Comparison of ENCODE assay signal across 10 cellular contexts in genomic region chr6:3911614-3912336, GRCh38.
DNase-seq lines count a peak whose midpoint lies in the region; ATAC-seq, FAIRE-seq and TF ChIP-seq lines count a peak whose summit lies in the region.
"Had no signal": no experiment of that assay in that cellular context is flagged by ENCODE, and none has a peak within 500 bp of the region (broad histone marks: within the 10 kb centered on the region; RNA-seq: fewer than 3 reads in every experiment).

No MANE protein-coding gene starts in this region.

- FAIRE-seq in A549 (lab: Jason Lieb, UNC) (no peak), H1 (lab: Jason Lieb, UNC) (no peak)
- FAIRE-seq: endometrium had no signal

- H4K20me1 ChIP-seq in H1 (replicated peaks in 1 of 2; ENCODE audit: control insufficient read depth in 1 of 2, insufficient read depth in 2 of 2, low read length in 2 of 2): no peaks in the 10 kb centered on the region

- CTCF ChIA-PET in A549 (lab: Yijun Ruan, JAX): interaction anchor here (1.5 to 7.5 kb wide), 4 partner anchors 21 to 162 kb away, joined by 3 to 55 read pairs (median 29); partner anchors contain the start of gene FAM50B
- CTCF ChIA-PET in H1 (lab: Charles Lee; ENCODE audit: partially characterized antibody): interaction anchor here (0.7 to 3.2 kb wide), 9 partner anchors 10 to 168 kb away, joined by 3 to 15 read pairs (median 3); partner anchors contain the start of gene FAM50B
- CTCF ChIA-PET in activated CD4-positive, alpha-beta memory T cell treated with anti-CD3 and anti-CD28 coated beads for 36 hours (lab: Charles Lee): interaction anchor here (0.7 kb wide), 1 partner anchor 10 kb away, joined by 4 read pairs; no protein-coding TSS in a partner anchor
- CTCF ChIA-PET in activated CD8-positive, alpha-beta T cell treated with anti-CD3 and anti-CD28 coated beads for 36 hours (lab: Charles Lee): interaction anchor here (1.8 to 2.0 kb wide), 3 partner anchors 21 to 169 kb away, joined by 4 to 5 read pairs (median 5); partner anchors contain the start of gene FAM50B

- no peak overlapping the region for H3K56ac ChIP-seq in H1 (replicated peaks; ENCODE audit: insufficient read length, low read depth, low read length)

- H3K4ac ChIP-seq in H1 (replicated peaks; ENCODE audit: insufficient read length, low read depth, low read length): no peak overlapping the region

- H3K9me3 Mint-ChIP-seq in activated CD4-positive, alpha-beta memory T cell treated with anti-CD3 and anti-CD28 coated beads for 36 hours: no peaks in the 10 kb centered on the region
- no peaks in the 10 kb centered on the region for H3K9me3 Mint-ChIP-seq in activated CD8-positive, alpha-beta T cell treated with anti-CD3 and anti-CD28 coated beads for 36 hours
- H3K9me3 Mint-ChIP-seq: CD4-positive, alpha-beta memory T cell had no signal

- H2AK5ac ChIP-seq in H1 (ENCODE audit: low read depth, low read length): no peak overlapping the region

- no peak overlapping the region for H3K14ac ChIP-seq in H1 (ENCODE audit: insufficient read length)

- H2BK5ac ChIP-seq in H1 (ENCODE audit: low read depth, low read length): no peak overlapping the region

- POLR2A ChIA-PET in A549 (lab: Yijun Ruan, JAX) (interaction anchor here (0.6 kb wide), 1 partner anchor 49 kb away, joined by 4 read pairs; no protein-coding TSS in a partner anchor), H1 (lab: Charles Lee; ENCODE audit: partially characterized antibody) (no interaction called here)
- POLR2A ChIA-PET in activated CD4-positive, alpha-beta memory T cell treated with anti-CD3 and anti-CD28 coated beads for 36 hours (lab: Charles Lee): no interaction called here
- POLR2A ChIA-PET in activated CD8-positive, alpha-beta T cell treated with anti-CD3 and anti-CD28 coated beads for 36 hours (lab: Charles Lee): no interaction called here

- no peak overlapping the region for H2BK120ac ChIP-seq in H1 (replicated peaks; ENCODE audit: low read depth, low read length)

- no peak overlapping the region for H3K18ac ChIP-seq in H1 (ENCODE audit: extremely low read depth, low read length)

- no peak overlapping the region for H4K8ac ChIP-seq in H1 (ENCODE audit: extremely low read depth, insufficient read depth, low read length)

- no peaks in the 10 kb centered on the region for H3K79me2 ChIP-seq in H1 (ENCODE audit: control insufficient read depth in 1 of 2, insufficient read depth in 2 of 2, low read length in 2 of 2)

- H3K23ac ChIP-seq in H1 (ENCODE audit: insufficient read length): no peak overlapping the region

- peaks cover 36% of the 10 kb centered on the region for H3K4me1 ChIP-seq in A549
- peaks cover 0 to 3% (median 3%) of the 10 kb centered on the region in 4 experiments; a peak in 4 of 7 replicates for H3K4me1 ChIP-seq in H1 (replicated peaks in 1 of 4; ENCODE audit: control insufficient read depth in 3 of 4, insufficient read depth in 4 of 4, low read length in 3 of 4)
- peaks cover 9% of the 10 kb centered on the region for H3K4me1 ChIP-seq in mucosa of descending colon (ENCODE audit: low read depth)

- DNase-seq in A549 (ENCODE audit: low read depth in 1 of 2, low spot score in 1 of 2) (peak; percentile 50 to 83), MG63 (peak; percentile 73), H1 (ENCODE audit: low read depth in 1 of 2, low spot score in 2 of 2) (peak in 1 of 2 experiments; percentile 39), mucosa of descending colon (no peak), GOT3 (lab: John Stamatoyannopoulos, UW) (no peak), cerebellum (ENCODE audit: low spot score) (no peak)
- DNase-seq in activated CD4-positive, alpha-beta memory T cell treated with anti-CD3 and anti-CD28 coated beads for 36 hours: no peak
- DNase-seq in activated CD8-positive, alpha-beta T cell treated with anti-CD3 and anti-CD28 coated beads for 36 hours: no peak
- DNase-seq: CD4-positive, alpha-beta memory T cell had no signal

- TF ChIP-seq RAD21 in A549 (conservative IDR thresholded peaks at IDR 0.05 in 1 of 2, IDR thresholded peaks at IDR 0.05 in 1 of 2): peak; percentile 11 to 35; a peak in 2 of 5 replicates
- TF ChIP-seq RAD21 in H1 (IDR thresholded peaks at IDR 0.05 in 1 of 2, conservative IDR thresholded peaks at IDR 0.05 in 1 of 2; ENCODE audit: low read depth in 2 of 2, low read length in 2 of 2): no peak

- H3K4me3 Mint-ChIP-seq in activated CD4-positive, alpha-beta memory T cell treated with anti-CD3 and anti-CD28 coated beads for 36 hours: no peak overlapping the region
- no peak overlapping the region for H3K4me3 Mint-ChIP-seq in activated CD8-positive, alpha-beta T cell treated with anti-CD3 and anti-CD28 coated beads for 36 hours
- H3K4me3 Mint-ChIP-seq: CD4-positive, alpha-beta memory T cell had no signal

- H4K91ac ChIP-seq in H1 (replicated peaks; ENCODE audit: insufficient read length, low read length): no peak overlapping the region

- H3K27me3 ChIP-seq in MG63 (no peaks in the 10 kb centered on the region), H1 (replicated peaks in 1 of 4; ENCODE audit: control insufficient read depth in 3 of 4, extremely low read depth in 1 of 4, insufficient read depth in 3 of 4, low read length in 3 of 4) (no peaks in the 10 kb centered on the region; a peak in 2 of 7 replicates)

- no peak overlapping the region for H2AFZ ChIP-seq in H1 (ENCODE audit: low read length)

- H3K4me3 ChIP-seq in A549 (peak overlapping the region; percentile 17; the same call in 1 of the 3 replicates), MG63 (no peak overlapping the region), H1 (ENCODE audit: extremely low read depth in 1 of 4, insufficient read depth in 2 of 4, low read depth in 3 of 4, low read length in 4 of 4) (no peak overlapping the region), mucosa of descending colon (no peak overlapping the region)

- WGBS in A549 (ENCODE audit: missing lambda C conversion rate): 14% methylated on average over 7 of the region's 8 CpGs
- 90% methylated on average over 8 of the region's 8 CpGs; no CpG with 5 or more reads in 1 of the 2 experiments for WGBS in H1 (ENCODE audit: extremely low coverage in 1 of 2, insufficient coverage in 1 of 2, insufficient read length in 1 of 2, insufficient replicate concordance in 2 of 2, low coverage in 1 of 2, low lambda C conversion rate in 2 of 2, missing lambda C conversion rate in 1 of 2), 2 experiments

- H2BK20ac ChIP-seq in H1 (ENCODE audit: low read length): no peak overlapping the region

- no peak for TF ChIP-seq CTCF in A549 (IDR thresholded peaks at IDR 0.05)
- TF ChIP-seq CTCF in H1 (IDR thresholded peaks at IDR 0.05; ENCODE audit: control extremely low read depth in 1 of 3, insufficient read depth in 1 of 3, low read depth in 1 of 3, low read length in 3 of 3): no peak
- TF ChIP-seq CTCF in mucosa of descending colon (IDR thresholded peaks at IDR 0.05): no peak
- no peak for TF ChIP-seq CTCF in activated CD8-positive, alpha-beta T cell treated with anti-CD3 and anti-CD28 coated beads for 36 hours (IDR thresholded peaks at IDR 0.05)

- H3K23me2 ChIP-seq in H1 (ENCODE audit: low read depth, low read length): no peaks in the 10 kb centered on the region

- intact Hi-C loops in mucosa of descending colon (cut with DNase I, micrococcal nuclease): no loop called here
- intact Hi-C loops in activated CD4-positive, alpha-beta memory T cell treated with anti-CD3 and anti-CD28 coated beads for 36 hours (cut with micrococcal nuclease): no loop called here
- intact Hi-C loops in activated CD8-positive, alpha-beta T cell treated with anti-CD3 and anti-CD28 coated beads for 36 hours (cut with micrococcal nuclease): no loop called here

- H3K9me3 ChIP-seq in A549 (peaks cover 11% of the 10 kb centered on the region; the same call in 2 of the 3 replicates), MG63 (no peaks in the 10 kb centered on the region), H1 (ENCODE audit: insufficient read depth in 2 of 2, low read depth in 1 of 2, low read length in 1 of 2) (peaks cover 0 to 4% of the 10 kb centered on the region in 2 experiments; a peak in 2 of 4 replicates), mucosa of descending colon (no peaks in the 10 kb centered on the region)

- H3K36me3 Mint-ChIP-seq in activated CD4-positive, alpha-beta memory T cell treated with anti-CD3 and anti-CD28 coated beads for 36 hours: no peaks in the 10 kb centered on the region
- H3K36me3 Mint-ChIP-seq in activated CD8-positive, alpha-beta T cell treated with anti-CD3 and anti-CD28 coated beads for 36 hours (ENCODE audit: low read depth): no peaks in the 10 kb centered on the region
- H3K36me3 Mint-ChIP-seq: CD4-positive, alpha-beta memory T cell had no signal

- no peak overlapping the region for H3K9ac ChIP-seq in H1 (replicated peaks in 1 of 4; ENCODE audit: extremely low read depth in 1 of 4, low read depth in 3 of 4, low read length in 3 of 4)

- peak; percentile 67 to 75; a peak in 3 of 5 replicates for TF ChIP-seq EP300 in A549 (IDR thresholded peaks at IDR 0.05)
- no peak for TF ChIP-seq EP300 in H1 (IDR thresholded peaks at IDR 0.05; ENCODE audit: borderline replicate concordance in 1 of 2, low read depth in 2 of 2, low read length in 2 of 2)

- peaks cover 26% of the 10 kb centered on the region for H3K4me1 Mint-ChIP-seq in activated CD4-positive, alpha-beta memory T cell treated with anti-CD3 and anti-CD28 coated beads for 36 hours (ENCODE audit: low read depth)
- H3K4me1 Mint-ChIP-seq in activated CD8-positive, alpha-beta T cell treated with anti-CD3 and anti-CD28 coated beads for 36 hours (ENCODE audit: low read depth): peaks cover 21% of the 10 kb centered on the region

- H3K36me3 ChIP-seq in MG63: no peaks in the 10 kb centered on the region
- no peaks in the 10 kb centered on the region for H3K36me3 ChIP-seq in H1 (ENCODE audit: control insufficient read depth in 2 of 4, insufficient read depth in 4 of 4, low read length in 3 of 4)
- H3K36me3 ChIP-seq in mucosa of descending colon (ENCODE audit: low read depth): no peaks in the 10 kb centered on the region

- no peaks in the 10 kb centered on the region for H3K79me1 ChIP-seq in H1 (ENCODE audit: low read depth, low read length)

- H2BK12ac ChIP-seq in H1 (ENCODE audit: low read depth, low read length): no peak overlapping the region

- H2BK15ac ChIP-seq in H1 (ENCODE audit: low read length): 0 out of 2 replicates have a peak overlapping the region, but pooled peaks have one; percentile 11

- ATAC-seq in A549 (peak; percentile 74 to 81; a peak in 5 of 6 replicates), mucosa of descending colon (peak; percentile 49)
- no peak for ATAC-seq in activated CD8-positive, alpha-beta T cell treated with anti-CD3 and anti-CD28 coated beads for 36 hours

- H3K27ac ChIP-seq in A549 (peak overlapping the region; percentile 83 to 89), H1 (ENCODE audit: low read depth, low read length) (no peak overlapping the region)

- peak overlapping the region; percentile 91 for H3K4me2 ChIP-seq in A549
- H3K4me2 ChIP-seq in H1 (ENCODE audit: insufficient read depth in 1 of 2, low read depth in 2 of 2, low read length in 2 of 2): no peak overlapping the region

- H3K27me3 Mint-ChIP-seq in activated CD4-positive, alpha-beta memory T cell treated with anti-CD3 and anti-CD28 coated beads for 36 hours: peaks cover 17% of the 10 kb centered on the region
- H3K27me3 Mint-ChIP-seq in activated CD8-positive, alpha-beta T cell treated with anti-CD3 and anti-CD28 coated beads for 36 hours: peaks cover 46% of the 10 kb centered on the region

- H4K5ac ChIP-seq in H1 (ENCODE audit: insufficient read length, low read depth, low read length): no peak overlapping the region

- no peak overlapping the region for H3K27ac Mint-ChIP-seq in activated CD4-positive, alpha-beta memory T cell treated with anti-CD3 and anti-CD28 coated beads for 36 hours
- H3K27ac Mint-ChIP-seq in activated CD8-positive, alpha-beta T cell treated with anti-CD3 and anti-CD28 coated beads for 36 hours: no peak overlapping the region

- TF ChIP-seq POLR2A in A549 (IDR thresholded peaks at IDR 0.05; ENCODE audit: low read length) (no peak), H1 (IDR thresholded peaks at IDR 0.05; ENCODE audit: control extremely low read depth in 1 of 2, low read depth in 2 of 2, low read length in 2 of 2) (no peak)

Comparison
In these comparisons a context has a peak if more than half of its experiments do, and no peak if none do; other contexts are left out.
1. DNase-seq: peak in A549 (2 of 2) and MG63 (single experiment); none in mucosa of descending colon (0 of 3), activated CD4-positive, alpha-beta memory T cell treated with anti-CD3 and anti-CD28 coated beads for 36 hours (single experiment), GOT3 (single experiment), activated CD8-positive, alpha-beta T cell treated with anti-CD3 and anti-CD28 coated beads for 36 hours (single experiment) and cerebellum (single experiment).
2. Of the 18 proteins assayed by ChIP-seq in both H1 and A549: peak only in H1: none; only in A549: CEBPB, EP300, JUN, MAX and RAD21; in both: none; in neither: 13.